8 cellular contexts compared by ENCODE assay signal in genomic region chr11:43879789-43880639, GRCh38. TPM values are rescaled to one million over a fixed set of nuclear protein-coding genes. Genes with fewer than 3 reads are reported as not detected.
DNase-seq lines count a peak whose midpoint lies in the region; ATAC-seq and TF ChIP-seq lines count a peak whose summit lies in the region.

No MANE protein-coding gene starts in this region.

- H3K4me3 Mint-ChIP-seq in chondrocyte (ENCODE audit: unreplicated experiment) = peak overlapping the region; percentile 92
- H3K4me3 Mint-ChIP-seq in naive thymus-derived CD4-positive, alpha-beta T cell = peak overlapping the region; percentile 87 to 96 (median 90)

- H3K4me1 ChIP-seq in naive thymus-derived CD4-positive, alpha-beta T cell (ENCODE audit: control insufficient read depth in 2 of 2, insufficient read depth in 2 of 2, low read length in 2 of 2) = peaks cover 16 to 19% of the 10 kb centered on the region in 2 donors

- no peaks in the 10 kb centered on the region for H3K9me3 Mint-ChIP-seq in chondrocyte (ENCODE audit: low read depth)
- H3K9me3 Mint-ChIP-seq in naive thymus-derived CD4-positive, alpha-beta T cell = peaks cover 0 to 7% (median 2%) of the 10 kb centered on the region in 11 donors

- peaks cover 6% of the 10 kb centered on the region for H3K36me3 Mint-ChIP-seq in chondrocyte (ENCODE audit: low read depth)
- H3K36me3 Mint-ChIP-seq in naive thymus-derived CD4-positive, alpha-beta T cell = peaks cover 0 to 27% (median 11%) of the 10 kb centered on the region in 5 donors

- ATAC-seq in HG03457 (IDR thresholded peaks at IDR 0.05; ENCODE audit: unreplicated experiment) = peak; percentile 8
- ATAC-seq in naive thymus-derived CD4-positive, alpha-beta T cell = no peak

- no peaks in the 10 kb centered on the region for H3K27me3 ChIP-seq in naive thymus-derived CD4-positive, alpha-beta T cell (ENCODE audit: control insufficient read depth in 2 of 2, insufficient read depth in 2 of 2, low read length in 2 of 2)

- peaks cover 20% of the 10 kb centered on the region for H3K27me3 Mint-ChIP-seq in chondrocyte (ENCODE audit: low read depth)
- H3K27me3 Mint-ChIP-seq in naive thymus-derived CD4-positive, alpha-beta T cell = peaks cover 0 to 29% (median 17%) of the 10 kb centered on the region in 5 donors

- H3K9me3 ChIP-seq in naive thymus-derived CD4-positive, alpha-beta T cell (ENCODE audit: control insufficient read depth in 2 of 3, low read length in 3 of 3) = no peaks in the 10 kb centered on the region

- POLR2A ChIA-PET in naive thymus-derived CD4-positive, alpha-beta T cell (lab: Charles Lee) = interaction anchor here (1.0 to 1.6 kb wide), 2 partner anchors 186 to 200 kb away, joined by 5 to 11 read pairs; partner anchors contain the start of genes ACCS and HSD17B12

- in situ Hi-C loops in ACHN (cut with HindIII; ENCODE audit: low pct_ligation_motif_present, low pct_unique_long_range_greater_than_20kb, low sequenced_read_pairs) = no loop called here

- peaks cover 21% of the 10 kb centered on the region for H3K4me1 Mint-ChIP-seq in chondrocyte (ENCODE audit: low read depth)
- H3K4me1 Mint-ChIP-seq in naive thymus-derived CD4-positive, alpha-beta T cell = peaks cover 9 to 47% (median 36%) of the 10 kb centered on the region in 7 donors

- intact Hi-C loops in naive thymus-derived CD4-positive, alpha-beta T cell (cut with micrococcal nuclease) = loop anchor here (1.0 to 2.0 kb wide), 11 partner anchors 11 to 1475 kb away; partner anchors contain the start of genes HSD17B12 (in 2 of the 2), ACCS (in 1 of the 2), EXT2 (in 1 of the 2) and PRDM11 (in 1 of the 2)

- peak overlapping the region; percentile 70 for H3K27ac ChIP-seq in C4-2B
- peak overlapping the region; percentile 80 for H3K27ac ChIP-seq in naive thymus-derived CD4-positive, alpha-beta T cell (ENCODE audit: low read depth, low read length)

- H3K36me3 ChIP-seq in naive thymus-derived CD4-positive, alpha-beta T cell (ENCODE audit: control insufficient read depth in 2 of 3, insufficient read depth in 3 of 3, low read length in 3 of 3) = peaks cover 0 to 20% (median 0%) of the 10 kb centered on the region in 3 experiments

- DNase-seq in chondrocyte (ENCODE audit: low spot score) (no peak), activated gamma-delta T cell treated with Interleukin-2 at 50 U/mL for 16 hours (no peak), NCI-H1436 (lab: John Stamatoyannopoulos, UW) (no peak), ACHN (no peak), HuH-7.5 (ENCODE audit: low spot score) (no peak)
- no peak for DNase-seq in naive thymus-derived CD4-positive, alpha-beta T cell

- TF ChIP-seq CTCF in C4-2B (conservative IDR thresholded peaks at IDR 0.05) (no peak), chondrocyte (IDR thresholded peaks at IDR 0.05) (no peak)

- H3K27ac Mint-ChIP-seq in chondrocyte (ENCODE audit: unreplicated experiment) = peak overlapping the region; percentile 55
- peak overlapping the region; percentile 82 to 97 (median 88) for H3K27ac Mint-ChIP-seq in naive thymus-derived CD4-positive, alpha-beta T cell

- CTCF ChIA-PET in naive thymus-derived CD4-positive, alpha-beta T cell (lab: Charles Lee) = interaction anchor here (0.5 to 0.6 kb wide), 2 partner anchors 254 to 1460 kb away, joined by 3 read pairs; no protein-coding TSS in a partner anchor

- H3K4me3 ChIP-seq in naive thymus-derived CD4-positive, alpha-beta T cell (ENCODE audit: low read length) = peak overlapping the region; percentile 90

RNA-seq across cellular contexts. Expression of gene ALKBH3, which starts 0.6 kb away (rescaled TPM):
- 20.1 to 26.5 TPM (median 25.5 TPM) in 3 replicates for total RNA-seq in chondrocyte
- total RNA-seq in naive thymus-derived CD4-positive, alpha-beta T cell = 10 to 100 TPM; 28.9 to 32.8 (median 30.2) TPM
- 10 to 100 TPM; 39.1 to 43.2 TPM for polyA plus RNA-seq in naive thymus-derived CD4-positive, alpha-beta T cell
